8 cellular contexts compared by ENCODE assay signal in the genomic region with DNA sequence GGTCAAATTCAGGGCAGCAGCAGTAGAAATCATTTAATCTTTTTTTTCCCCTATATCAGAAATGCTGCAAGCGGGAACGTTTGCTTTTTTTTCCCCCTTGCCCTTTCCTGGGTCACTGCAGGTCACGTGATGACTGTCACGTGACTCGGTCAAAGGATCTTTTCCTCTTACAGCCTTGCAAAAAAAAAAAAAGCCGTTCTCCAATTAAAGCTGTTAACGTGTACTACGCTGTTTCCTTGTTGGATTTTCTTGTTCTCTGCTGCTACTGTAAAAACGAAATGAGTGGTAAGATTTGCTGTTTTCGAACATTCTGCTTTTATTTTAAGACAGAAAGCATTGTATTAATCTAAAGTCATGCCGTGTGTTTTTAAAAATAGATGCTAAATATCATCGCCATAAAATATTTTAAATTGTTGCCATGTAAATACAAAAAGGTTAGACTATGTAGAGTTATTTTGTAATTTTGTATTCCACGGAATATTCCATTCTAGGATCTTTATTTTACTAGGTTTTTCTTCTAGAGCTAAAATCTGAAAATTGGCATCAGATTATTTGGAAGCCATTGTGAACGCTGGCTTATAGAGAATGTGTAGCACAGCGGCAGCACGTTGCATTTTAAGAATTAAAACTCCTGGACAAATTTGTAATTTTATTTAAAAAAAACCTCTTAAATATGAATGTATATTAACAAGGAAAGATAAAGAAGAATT.
DNase-seq lines count a peak whose midpoint lies in the region; FAIRE-seq and TF ChIP-seq lines count a peak whose summit lies in the region.

No MANE protein-coding gene starts in this region.

- FAIRE-seq in GM12891 (lab: Jason Lieb, UNC), result peak; percentile 88

- peaks cover 2% of the 10 kb centered on the region for H3K27me3 Mint-ChIP-seq in endothelial cell (ENCODE audit: unreplicated experiment)

- TF ChIP-seq CTCF in endothelial cell (IDR thresholded peaks at IDR 0.05; ENCODE audit: unreplicated experiment), result no peak

- peak overlapping the region; percentile 84 for H3K27ac Mint-ChIP-seq in endothelial cell (ENCODE audit: unreplicated experiment)

- H3K36me3 Mint-ChIP-seq in endothelial cell (ENCODE audit: low read depth, unreplicated experiment), result peaks cover 2% of the 10 kb centered on the region

- peak overlapping the region; percentile 91 for H3K4me3 Mint-ChIP-seq in endothelial cell (ENCODE audit: unreplicated experiment)

- DNase-seq in GM12891 (ENCODE audit: insufficient read length, low spot score), result peak; percentile 18
- peak; percentile 42 for DNase-seq in HK-2 (ENCODE audit: unreplicated experiment)
- DNase-seq in NOMO-1 treated with DMSO at 0.1 percent for 48 hours (lab: John Stamatoyannopoulos, UW; ENCODE audit: unreplicated experiment), result peak; percentile 88
- peak; percentile 18 for DNase-seq in activated CD8-positive, alpha-beta memory T cell treated with anti-CD3 and anti-CD28 coated beads, Interleukin-2, amount 50 U/mL, for 1 hour (ENCODE audit: extremely low read depth)
- DNase-seq in endothelial cell (ENCODE audit: low spot score), result peak; percentile 60
- peak; percentile 87 for DNase-seq in midbrain (lab: John Stamatoyannopoulos, UW)
- peak; percentile 28 for DNase-seq in stimulated activated CD8-positive, alpha-beta memory T cell treated with anti-CD3 and anti-CD28 coated beads, Interleukin-15, amount 100 ng/mL, for 24 hours (ENCODE audit: low read depth)
- no peak for DNase-seq in RPMI8226

- no peaks in the 10 kb centered on the region for H3K9me3 Mint-ChIP-seq in endothelial cell (ENCODE audit: unreplicated experiment)

- TF ChIP-seq POLR2A in GM12891 (IDR thresholded peaks at IDR 0.05; ENCODE audit: low read depth, low read length), result no peak

- H3K4me1 Mint-ChIP-seq in endothelial cell (ENCODE audit: unreplicated experiment), result peaks cover 20% of the 10 kb centered on the region

TF ChIP-seq in GM12891, 5 proteins besides CTCF, POLR2A, EP300 and RAD21:
- TF ChIP-seq POLR2AphosphoS5 (IDR thresholded peaks at IDR 0.05; ENCODE audit: low read depth, low read length) (no peak), TAF1 (IDR thresholded peaks at IDR 0.05; ENCODE audit: low read depth, low read length) (no peak), POU2F2 (IDR thresholded peaks at IDR 0.05; ENCODE audit: low read depth, low read length) (no peak), PAX5 (IDR thresholded peaks at IDR 0.05; ENCODE audit: insufficient read depth, low read length, severe bottlenecking) (no peak), SPI1 (IDR thresholded peaks at IDR 0.05; ENCODE audit: low read depth, low read length) (no peak)
